8 cellular contexts compared by ENCODE assay signal in genomic region chr19:17292301-17293074, GRCh38. TPM values are rescaled to one million over a fixed set of nuclear protein-coding genes. Genes with fewer than 3 reads are reported as not detected.
DNase-seq lines count a peak whose midpoint lies in the region; ATAC-seq and TF ChIP-seq lines count a peak whose summit lies in the region.

No MANE protein-coding gene starts in this region.

- DNase-seq in AG10803 (ENCODE audit: low read depth) (peak; percentile 87), SJCRH30 (peak; percentile 31 to 55), activated gamma-delta T cell treated with Interleukin-2 at 50 U/mL for 16 hours (peak; percentile 77), osteocyte (ENCODE audit: extremely low spot score, unreplicated experiment) (peak; percentile 91), tibial nerve (ENCODE audit: low spot score in 2 of 2) (peak; percentile 48 to 75)

- no peaks in the 10 kb centered on the region for H3K9me3 Mint-ChIP-seq in osteocyte (ENCODE audit: unreplicated experiment)

- TF ChIP-seq EP300 in gastroesophageal sphincter (IDR thresholded peaks at IDR 0.05) (no peak), tibial nerve (IDR thresholded peaks at IDR 0.05) (no peak)

- 0% methylated on average over 4 of the region's 46 CpGs; no CpG with 5 or more reads in 1 of the 2 donors for WGBS in gastroesophageal sphincter (ENCODE audit: low coverage in 1 of 2), 2 donors
- 0 to 7% methylated on average over 3 to 11 of the region's 46 CpGs for WGBS in tibial nerve, 2 donors

- H3K36me3 Mint-ChIP-seq in osteocyte (ENCODE audit: unreplicated experiment) = no peaks in the 10 kb centered on the region

- TF ChIP-seq CTCF in AG10803 (conservative IDR thresholded peaks at IDR 0.05; ENCODE audit: low read length) = peak; percentile 85
- peak in 3 of 4 experiments; percentile 68 to 72 (median 72) for TF ChIP-seq CTCF in gastroesophageal sphincter (IDR thresholded peaks at IDR 0.05)
- peak; percentile 77 for TF ChIP-seq CTCF in osteocyte (IDR thresholded peaks at IDR 0.05)
- peak; percentile 55 to 77 (median 65) for TF ChIP-seq CTCF in tibial nerve (IDR thresholded peaks at IDR 0.05)

- H3K27me3 ChIP-seq in SJCRH30 = no peaks in the 10 kb centered on the region
- H3K27me3 ChIP-seq in gastroesophageal sphincter = no peaks in the 10 kb centered on the region
- H3K27me3 ChIP-seq in tibial nerve = no peaks in the 10 kb centered on the region

- no peaks in the 10 kb centered on the region for H3K27me3 Mint-ChIP-seq in osteocyte (ENCODE audit: unreplicated experiment)

- H3K9me3 ChIP-seq in SJCRH30 (replicated peaks) (no peaks in the 10 kb centered on the region), gastroesophageal sphincter (no peaks in the 10 kb centered on the region), tibial nerve (no peaks in the 10 kb centered on the region)

- H3K4me1 ChIP-seq in SJCRH30 (no peaks in the 10 kb centered on the region), gastroesophageal sphincter (peaks cover 0 to 36% (median 7%) of the 10 kb centered on the region in 3 donors), tibial nerve (peaks cover 0 to 22% (median 7%) of the 10 kb centered on the region in 4 donors)

- H3K27ac ChIP-seq in SJCRH30 (no peak overlapping the region), gastroesophageal sphincter (peak overlapping the region; percentile 15 to 91 (median 84)), tibial nerve (peak overlapping the region in 3 of 4 donors; percentile 73 to 81 (median 79))

- H3K36me3 ChIP-seq in SJCRH30 = peaks cover 25% of the 10 kb centered on the region
- H3K36me3 ChIP-seq in gastroesophageal sphincter = peaks cover 0 to 20% of the 10 kb centered on the region in 2 donors
- H3K36me3 ChIP-seq in tibial nerve = peaks cover 0 to 22% (median 0%) of the 10 kb centered on the region in 3 donors

- ATAC-seq in GM18907 (IDR thresholded peaks at IDR 0.05; ENCODE audit: unreplicated experiment) = peak; percentile 76
- peak; percentile 76 for ATAC-seq in HG03196 (IDR thresholded peaks at IDR 0.05; ENCODE audit: unreplicated experiment)
- peak; percentile 94 for ATAC-seq in gastroesophageal sphincter

- peaks cover 15% of the 10 kb centered on the region for H3K4me1 Mint-ChIP-seq in osteocyte (ENCODE audit: unreplicated experiment)

- H3K27ac Mint-ChIP-seq in osteocyte (ENCODE audit: unreplicated experiment) = peak overlapping the region; percentile 77

- TF ChIP-seq POLR2A in gastroesophageal sphincter (IDR thresholded peaks at IDR 0.05) = no peak
- no peak for TF ChIP-seq POLR2A in tibial nerve (IDR thresholded peaks at IDR 0.05)

- peak overlapping the region; percentile 83 for H3K4me3 Mint-ChIP-seq in osteocyte (ENCODE audit: unreplicated experiment)

- H3K4me3 ChIP-seq in AG10803 (ENCODE audit: low read length) (peak overlapping the region; percentile 69), SJCRH30 (no peak overlapping the region), gastroesophageal sphincter (peak overlapping the region; percentile 28 to 58), tibial nerve (peak overlapping the region; percentile 31 to 65 (median 50))

RNA-seq across cellular contexts. Expression of gene ABHD8, which starts 10.7 kb away (rescaled TPM):
- 26.4 and 27.2 TPM in 2 replicates for total RNA-seq in SJCRH30 (2014; rRNA removed; shearing (Covaris generic))
- 10 to 100 TPM; 13.2 to 34.4 (median 24.3) TPM for total RNA-seq in gastroesophageal sphincter
- total RNA-seq in osteocyte = 5.0 and 6.1 TPM in 2 replicates
- total RNA-seq in tibial nerve = 10 to 100 TPM; 15.7 to 22.9 (median 19.9) TPM

RNA-seq across cellular contexts. Expression of gene ANKLE1, which starts 10.8 kb away (rescaled TPM):
- 0.49 and 0.66 TPM in 2 replicates for total RNA-seq in SJCRH30 (2014; rRNA removed; shearing (Covaris generic))
- total RNA-seq in gastroesophageal sphincter (under 1 TPM in 2 of 4 donors, not detected in 2; 0.39 to 0.81 TPM), osteocyte (0.99 and 1.5 TPM in 2 replicates), tibial nerve (1 to 10 TPM in 2 of 4 donors, under 1 TPM in 2; 0.44 to 2.1 (median 0.90) TPM)

RNA-seq across cellular contexts. Expression of gene MRPL34, which starts 13.2 kb away (rescaled TPM):
- total RNA-seq in SJCRH30 (2014; rRNA removed; shearing (Covaris generic)) = 68.5 and 69.0 TPM in 2 replicates
- total RNA-seq in gastroesophageal sphincter = 100 to 1,000 TPM in 3 of 4 donors, 10 to 100 TPM in 1; 95.0 to 175 (median 113) TPM
- 66.9 and 78.8 TPM in 2 replicates for total RNA-seq in osteocyte
- total RNA-seq in tibial nerve = 100 to 1,000 TPM; 143 to 187 (median 175) TPM

RNA-seq across cellular contexts. Expression of gene DDA1, which starts 16.9 kb away (rescaled TPM):
- total RNA-seq in SJCRH30 (2014; rRNA removed; shearing (Covaris generic)) = 34.2 and 37.5 TPM in 2 replicates
- total RNA-seq in gastroesophageal sphincter (10 to 100 TPM; 13.2 to 58.5 (median 19.9) TPM), osteocyte (46.3 and 50.0 TPM in 2 replicates), tibial nerve (10 to 100 TPM in 1 of 4 donors, 1 to 10 TPM in 3; 5.7 to 14.7 (median 7.8) TPM)

RNA-seq across cellular contexts. Expression of gene BABAM1, which starts 25.2 kb away (rescaled TPM):
- total RNA-seq in SJCRH30 (2014; rRNA removed; shearing (Covaris generic)) = 96.0 and 98.5 TPM in 2 replicates
- 10 to 100 TPM; 62.6 to 91.8 (median 81.9) TPM for total RNA-seq in gastroesophageal sphincter
- total RNA-seq in osteocyte = 92.5 and 93.7 TPM in 2 replicates
- 10 to 100 TPM; 60.0 to 72.0 (median 67.0) TPM for total RNA-seq in tibial nerve
